In the genomic region with DNA sequence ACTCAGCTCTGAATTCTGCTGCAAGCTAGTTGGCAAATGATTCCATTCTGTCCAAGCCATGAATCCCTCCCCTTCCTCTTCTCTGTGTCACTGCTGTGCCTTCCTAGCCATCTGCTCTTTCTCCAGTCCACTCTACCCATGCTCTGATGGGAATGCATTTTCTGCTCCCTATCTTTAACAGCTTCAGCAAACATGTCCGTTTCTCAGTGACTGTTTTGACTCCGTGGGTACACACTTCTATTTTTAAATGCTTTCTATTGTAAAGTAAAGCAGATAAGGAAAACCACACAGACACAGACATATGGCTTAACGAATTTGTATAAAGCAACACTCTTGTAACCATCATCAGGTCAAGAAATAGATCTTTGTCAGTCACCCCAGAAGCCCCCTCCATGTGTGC, we compare ENCODE assay signal across 19 cellular contexts.
DNase-seq lines count a peak whose midpoint lies in the region; ATAC-seq and TF ChIP-seq lines count a peak whose summit lies in the region.
"Had no signal": no experiment of that assay in that cellular context is flagged by ENCODE, and none has a peak within 500 bp of the region (broad histone marks: within the 10 kb centered on the region; RNA-seq: fewer than 3 reads in every experiment).

No MANE protein-coding gene starts in this region.

- no peak for TF ChIP-seq POLR2A in esophagus muscularis mucosa (IDR thresholded peaks at IDR 0.05; ENCODE audit: low read depth)

- H3K27me3 ChIP-seq in heart right ventricle (peaks cover 0 to 17% (median 0%) of the 10 kb centered on the region in 7 donors), esophagus muscularis mucosa (no peaks in the 10 kb centered on the region)
- H3K27me3 ChIP-seq: colonic mucosa, MG63, neutrophil, Peyer's patch, sigmoid colon had no signal

- no peak for TF ChIP-seq EP300 in esophagus muscularis mucosa (IDR thresholded peaks at IDR 0.05)

- H3K9me3 ChIP-seq in heart right ventricle (no peaks in the 10 kb centered on the region), esophagus muscularis mucosa (no peaks in the 10 kb centered on the region)
- H3K9me3 ChIP-seq: colonic mucosa, MG63, neutrophil, Peyer's patch, sigmoid colon had no signal

- intact Hi-C loops in heart right ventricle (cut with DNase I) (no loop called here), esophagus muscularis mucosa (cut with DNase I) (no loop called here)

- H3K27ac ChIP-seq in heart right ventricle = peak overlapping the region in 4 of 10 donors; percentile 16 to 64 (median 28)
- no peak overlapping the region for H3K27ac ChIP-seq in esophagus muscularis mucosa (replicated peaks in 1 of 4)
- H3K27ac ChIP-seq: colonic mucosa, neutrophil, Peyer's patch, sigmoid colon had no signal

- H3K36me3 ChIP-seq in heart right ventricle (no peaks in the 10 kb centered on the region), esophagus muscularis mucosa (no peaks in the 10 kb centered on the region)
- H3K36me3 ChIP-seq: colonic mucosa, MG63, neutrophil, Peyer's patch, sigmoid colon had no signal

- DNase-seq in DMS53 treated with DMSO at 0.1 percent for 48 hours (lab: John Stamatoyannopoulos, UW; ENCODE audit: unreplicated experiment) (peak; percentile 5), NCI-H82 treated with DMSO at 0.1 percent for 48 hours (lab: John Stamatoyannopoulos, UW; ENCODE audit: unreplicated experiment) (peak; percentile 26), heart right ventricle (peak in 1 of 2 donors; percentile 19), esophagus muscularis mucosa (ENCODE audit: extremely low spot score) (no peak), NCI-H1048 (lab: John Stamatoyannopoulos, UW) (no peak), NCI-H2227 treated with DMSO at 0.1 percent for 48 hours (lab: John Stamatoyannopoulos, UW) (no peak)
- DNase-seq: activated gamma-delta T cell treated with Interleukin-2 at 50 U/mL for 16 hours; aorta; C1 segment of cervical spinal cord; colonic mucosa; DMS79 treated with DMSO at 0.1 percent for 48 hours; MG63; Peyer's patch; sigmoid colon; stimulated activated CD4-positive, alpha-beta T cell treated with anti-CD3 and anti-CD28 coated beads, Interleukin-2, amount 100 ng/mL, for 48 hours; T-helper 17 cell had no signal

- 8 to 10% methylated on average over 3 of the region's 3 CpGs for WGBS in heart right ventricle, 2 donors
- WGBS in esophagus muscularis mucosa = 10% methylated on average over 3 of the region's 3 CpGs

- H3K4me3 ChIP-seq in heart right ventricle (no peak overlapping the region), esophagus muscularis mucosa (no peak overlapping the region)
- H3K4me3 ChIP-seq: colonic mucosa, MG63, Peyer's patch, sigmoid colon had no signal

- TF ChIP-seq CTCF in heart right ventricle (IDR thresholded peaks at IDR 0.05) (no peak), esophagus muscularis mucosa (IDR thresholded peaks at IDR 0.05) (no peak)

- ATAC-seq in GM19351 (IDR thresholded peaks at IDR 0.05; ENCODE audit: unreplicated experiment) (peak; percentile 52), heart right ventricle (peak; percentile 71 to 97 (median 90))
- ATAC-seq: activated CD4-positive, CD25-positive, alpha-beta regulatory T cell treated with anti-CD3 and anti-CD28 coated beads, Interleukin-2, amount 50 U/mL, for 24 hours; T-helper 17 cell had no signal

- H3K4me1 ChIP-seq in heart right ventricle = no peaks in the 10 kb centered on the region
- no peaks in the 10 kb centered on the region for H3K4me1 ChIP-seq in esophagus muscularis mucosa
- H3K4me1 ChIP-seq: colonic mucosa, Peyer's patch, sigmoid colon had no signal

Comparison
In these comparisons a context has a peak if more than half of its experiments do, and no peak if none do; other contexts are left out.
1. DNase-seq: peak in DMS53 treated with DMSO at 0.1 percent for 48 hours (single experiment) and NCI-H82 treated with DMSO at 0.1 percent for 48 hours (single experiment); none in esophagus muscularis mucosa (single experiment), NCI-H1048 (single experiment) and NCI-H2227 treated with DMSO at 0.1 percent for 48 hours (single experiment).